8 cellular contexts compared by ENCODE assay signal in the genomic region with DNA sequence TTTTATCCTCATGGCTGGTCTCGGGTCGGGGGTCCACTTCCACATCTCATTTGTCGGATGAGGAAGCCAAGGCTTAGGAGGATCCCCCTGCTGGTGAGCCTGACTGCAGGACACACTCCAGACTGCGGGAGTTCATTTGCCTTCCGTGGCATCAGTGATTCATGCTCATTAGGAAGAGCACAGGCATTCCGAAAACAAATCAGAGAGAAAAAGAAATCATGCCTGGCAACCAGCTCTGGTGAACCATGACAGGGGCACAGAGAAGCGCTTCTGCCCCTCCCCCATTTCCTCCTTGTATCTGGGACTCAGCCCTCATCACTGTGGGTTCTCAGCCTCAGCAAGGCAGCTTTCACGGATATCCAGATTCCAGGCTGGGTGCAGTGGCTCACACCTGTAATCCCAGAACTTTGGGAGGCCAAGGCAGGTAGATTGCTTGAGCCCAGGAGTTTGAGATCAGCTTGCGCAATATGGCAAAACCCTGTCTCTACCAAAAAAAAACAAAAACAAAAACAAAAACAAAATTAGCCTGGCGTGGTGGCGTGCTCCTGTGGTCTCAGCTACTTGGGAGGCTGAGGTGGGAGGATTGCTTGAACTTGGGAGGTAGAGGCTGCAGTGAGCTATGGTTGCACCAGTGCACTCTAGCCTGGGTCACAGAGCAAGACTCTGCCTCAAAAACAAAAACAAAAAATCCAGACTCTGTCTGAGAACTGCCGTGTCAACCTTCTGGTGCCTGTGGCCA. TPM values are rescaled to one million over a fixed set of nuclear protein-coding genes. Genes with fewer than 3 reads are reported as not detected.
DNase-seq lines count a peak whose midpoint lies in the region; ATAC-seq and TF ChIP-seq lines count a peak whose summit lies in the region.

No MANE protein-coding gene starts in this region.

- H3K4me3 ChIP-seq in AG09309 (ENCODE audit: control insufficient read depth, low read depth, low read length) (no peak overlapping the region), OCI-LY7 (ENCODE audit: low read depth, low read length, poor library complexity, severe bottlenecking) (peak overlapping the region; percentile 40), smooth muscle cell (no peak overlapping the region)

- no peaks in the 10 kb centered on the region for H3K9me2 ChIP-seq in OCI-LY7 (ENCODE audit: insufficient read depth, low read length)

- H3K27ac ChIP-seq in OCI-LY7 (ENCODE audit: low read depth, low read length, poor library complexity, severe bottlenecking) (peak overlapping the region; percentile 74), smooth muscle cell (ENCODE audit: low read depth) (peak overlapping the region; percentile 99)

- peak; percentile 37 for ATAC-seq in GM19438 (IDR thresholded peaks at IDR 0.05; ENCODE audit: low read depth, unreplicated experiment)
- no peak for ATAC-seq in GM19023 (IDR thresholded peaks at IDR 0.05; ENCODE audit: unreplicated experiment)

- peak; percentile 86 for DNase-seq in AG09309 (ENCODE audit: low read depth)
- peak; percentile 89 for DNase-seq in OCI-LY7 (ENCODE audit: low spot score)
- peak; percentile 64 for DNase-seq in activated naive CD4-positive, alpha-beta T cell treated with Interleukin-2 at 50 U/mL for 16 hours
- DNase-seq in glomerular visceral epithelial cell (ENCODE audit: extremely low spot score), result peak; percentile 98
- no peak for DNase-seq in smooth muscle cell (lab: John Stamatoyannopoulos, UW; ENCODE audit: unreplicated experiment)
- DNase-seq in NCI-H1436 (lab: John Stamatoyannopoulos, UW), result no peak

- TF ChIP-seq CTCF in AG09309 (IDR thresholded peaks at IDR 0.05; ENCODE audit: control insufficient read depth, insufficient read depth, low read depth, low read length, missing control alignments), result peak; percentile 88
- peak; percentile 59 for TF ChIP-seq CTCF in OCI-LY7 (conservative IDR thresholded peaks at IDR 0.05; ENCODE audit: low read length)
- peak; percentile 59 for TF ChIP-seq CTCF in smooth muscle cell (IDR thresholded peaks at IDR 0.05; ENCODE audit: borderline replicate concordance, insufficient read depth, poor library complexity, severe bottlenecking)

- H2AFZ ChIP-seq in OCI-LY7 (ENCODE audit: low read length) (peak overlapping the region; percentile 89), smooth muscle cell (ENCODE audit: low read depth) (no peak overlapping the region)

- H3K36me3 ChIP-seq in OCI-LY7 (ENCODE audit: insufficient read depth, low read length) (no peaks in the 10 kb centered on the region), smooth muscle cell (ENCODE audit: low read depth) (no peaks in the 10 kb centered on the region)

- H3K4me2 ChIP-seq in OCI-LY7 (ENCODE audit: low read length), result peak overlapping the region; percentile 71
- peak overlapping the region; percentile 41 for H3K4me2 ChIP-seq in smooth muscle cell

- H3K4me1 ChIP-seq in OCI-LY7 (ENCODE audit: insufficient read depth, low read length, poor library complexity, severe bottlenecking), result peaks cover 81% of the 10 kb centered on the region
- peaks cover 12% of the 10 kb centered on the region for H3K4me1 ChIP-seq in smooth muscle cell (ENCODE audit: low read depth)

- intact Hi-C loops in OCI-LY7 (cut with micrococcal nuclease; ENCODE audit: unreplicated experiment), result loop anchor here (2.0 kb wide), 1 partner anchor 18 kb away; no protein-coding TSS in a partner anchor

- BruUV-seq in OCI-LY7 (replicated peaks; lab: Mats Ljungman, UMichigan), result no TSS peak

- H3K27me3 ChIP-seq in smooth muscle cell (ENCODE audit: low read depth), result no peaks in the 10 kb centered on the region

- 55% methylated on average over 12 of the region's 12 CpGs for WGBS in smooth muscle cell (ENCODE audit: low lambda C conversion rate)

- H3K79me2 ChIP-seq in OCI-LY7 (ENCODE audit: insufficient read depth, low read depth, low read length) (no peaks in the 10 kb centered on the region), smooth muscle cell (ENCODE audit: low read depth) (no peaks in the 10 kb centered on the region)

- POLR2A ChIA-PET in OCI-LY7 (lab: Charles Lee), result interaction anchor here (0.6 to 4.3 kb wide), 12 partner anchors 8 to 72 kb away, joined by 3 to 32 read pairs (median 4); no protein-coding TSS in a partner anchor

- H4K20me1 ChIP-seq in OCI-LY7 (ENCODE audit: insufficient read depth, low read length), result no peaks in the 10 kb centered on the region
- no peaks in the 10 kb centered on the region for H4K20me1 ChIP-seq in smooth muscle cell (ENCODE audit: low read depth)

- peaks cover 25% of the 10 kb centered on the region for H3F3A ChIP-seq in smooth muscle cell (ENCODE audit: low read depth)

- H3K9ac ChIP-seq in smooth muscle cell (ENCODE audit: low read depth), result peak overlapping the region; percentile 94

- CTCF ChIA-PET in OCI-LY7 (lab: Charles Lee; ENCODE audit: unreplicated experiment), result interaction anchor here (1.3 to 2.8 kb wide), 2 partner anchors 20 to 30 kb away, joined by 3 to 13 read pairs; no protein-coding TSS in a partner anchor

- H3K9me3 ChIP-seq in OCI-LY7 (ENCODE audit: low read length), result no peaks in the 10 kb centered on the region
- H3K9me3 ChIP-seq in smooth muscle cell (replicated peaks; ENCODE audit: low read depth), result no peaks in the 10 kb centered on the region

RNA-seq across cellular contexts. Expression of gene IRAK2, which starts 28.4 kb away (rescaled TPM):
- 1.1 and 1.4 TPM in 2 replicates for total RNA-seq in OCI-LY7 (2014; rRNA removed; shearing (Covaris generic))
- total RNA-seq in OCI-LY7 (2022), result 1.2 and 1.4 TPM in 2 replicates
- 1.9 and 3.4 TPM in 2 replicates for total RNA-seq in smooth muscle cell
- polyA plus RNA-seq in smooth muscle cell, result 2.8 and 3.3 TPM in 2 replicates

RNA-seq across cellular contexts. Expression of gene VHL, which starts 51.5 kb away (rescaled TPM):
- 79.9 and 82.1 TPM in 2 replicates for total RNA-seq in OCI-LY7 (2014; rRNA removed; shearing (Covaris generic))
- total RNA-seq in OCI-LY7 (2022) (123 and 132 TPM in 2 replicates), smooth muscle cell (21.4 and 26.8 TPM in 2 replicates)
- polyA plus RNA-seq in smooth muscle cell, result 13.9 and 19.5 TPM in 2 replicates

RNA-seq across cellular contexts. Expression of gene TATDN2, which starts 55.1 kb away (rescaled TPM):
- total RNA-seq in OCI-LY7 (2014; rRNA removed; shearing (Covaris generic)), result 22.0 and 22.9 TPM in 2 replicates
- total RNA-seq in OCI-LY7 (2022) (57.5 and 63.4 TPM in 2 replicates), smooth muscle cell (10.7 and 23.6 TPM in 2 replicates)
- 3.3 and 7.2 TPM in 2 replicates for polyA plus RNA-seq in smooth muscle cell

Comparison
In these comparisons a context has a peak if more than half of its experiments do, and no peak if none do; other contexts are left out.
1. DNase-seq: peak in AG09309 (single experiment), OCI-LY7 (single experiment), activated naive CD4-positive, alpha-beta T cell treated with Interleukin-2 at 50 U/mL for 16 hours (single experiment) and glomerular visceral epithelial cell (single experiment); none in smooth muscle cell (single experiment) and NCI-H1436 (single experiment).
2. Peak in every context shown above with its lines, with median percentiles within 50 percentile points of each other: CTCF ChIP-seq.